Comparison of ENCODE assay signal across 10 cellular contexts in genomic region chr6:117484052-117484646, GRCh38. TPM values are rescaled to one million over a fixed set of nuclear protein-coding genes. Genes with fewer than 3 reads are reported as not detected.
DNase-seq lines count a peak whose midpoint lies in the region; ATAC-seq lines count a peak whose summit lies in the region.
"Had no signal": no experiment of that assay in that cellular context is flagged by ENCODE, and none has a peak within 500 bp of the region (broad histone marks: within the 10 kb centered on the region; RNA-seq: fewer than 3 reads in every experiment).

No MANE protein-coding gene starts in this region.

- peak overlapping the region in 1 of 3 donors; percentile 55 for H3K27ac Mint-ChIP-seq in CD4-positive, CD25-positive, alpha-beta regulatory T cell

- H2AFZ ChIP-seq in neuron (ENCODE audit: low read depth, low read length) = peak overlapping the region; percentile 99

- peaks cover 0 to 1% (median 0%) of the 10 kb centered on the region in 7 donors for H3K9me3 Mint-ChIP-seq in CD4-positive, CD25-positive, alpha-beta regulatory T cell

- no peak overlapping the region for H3K27ac ChIP-seq in CD4-positive, CD25-positive, alpha-beta regulatory T cell (ENCODE audit: insufficient read depth, low read length, poor library complexity, severe bottlenecking)
- H3K27ac ChIP-seq in effector memory CD4-positive, alpha-beta T cell (ENCODE audit: insufficient read depth, low read length, poor library complexity, severe bottlenecking) = no peak overlapping the region

- no peaks in the 10 kb centered on the region for H3K36me3 ChIP-seq in CD4-positive, CD25-positive, alpha-beta regulatory T cell (ENCODE audit: control insufficient read depth, insufficient read depth, low read length)
- no peaks in the 10 kb centered on the region for H3K36me3 ChIP-seq in effector memory CD4-positive, alpha-beta T cell (ENCODE audit: control insufficient read depth, insufficient read depth, low read length)
- no peaks in the 10 kb centered on the region for H3K36me3 ChIP-seq in neuron (ENCODE audit: insufficient read depth, low read length)

- no peak for DNase-seq in CD4-positive, CD25-positive, alpha-beta regulatory T cell
- DNase-seq in OCI-M1 (lab: John Stamatoyannopoulos, UW) (peak; percentile 41), AG08396 (ENCODE audit: low spot score) (no peak), NCI-H128 (lab: John Stamatoyannopoulos, UW; ENCODE audit: unreplicated experiment) (no peak), GDM1 (lab: John Stamatoyannopoulos, UW) (no peak)
- DNase-seq in effector memory CD4-positive, alpha-beta T cell = no peak
- DNase-seq: amniotic stem cell had no signal

- H3K4me3 ChIP-seq in CD4-positive, CD25-positive, alpha-beta regulatory T cell (ENCODE audit: low read depth, low read length) = no peak overlapping the region
- H3K4me3 ChIP-seq in effector memory CD4-positive, alpha-beta T cell (ENCODE audit: insufficient read depth, low read depth, low read length, poor library complexity, severe bottlenecking) = peak overlapping the region; percentile 65
- peak overlapping the region; percentile 92 for H3K4me3 ChIP-seq in neuron (ENCODE audit: low read length)

- no peaks in the 10 kb centered on the region for H3K9me3 ChIP-seq in CD4-positive, CD25-positive, alpha-beta regulatory T cell (ENCODE audit: control insufficient read depth in 2 of 2, low read length in 2 of 2)
- no peaks in the 10 kb centered on the region for H3K9me3 ChIP-seq in effector memory CD4-positive, alpha-beta T cell (ENCODE audit: control insufficient read depth, low read length)
- H3K9me3 ChIP-seq in neuron (ENCODE audit: low read length) = peaks cover 6% of the 10 kb centered on the region

- no peak for ATAC-seq in CD4-positive, CD25-positive, alpha-beta regulatory T cell (ENCODE audit: low read depth in 2 of 2)
- no peak for ATAC-seq in GM19351 (IDR thresholded peaks at IDR 0.05; ENCODE audit: unreplicated experiment)

- peak overlapping the region in 3 of 4 donors; percentile 87 to 95 (median 88) for H3K4me3 Mint-ChIP-seq in CD4-positive, CD25-positive, alpha-beta regulatory T cell

- peaks cover 35% of the 10 kb centered on the region for H3K27me3 ChIP-seq in CD4-positive, CD25-positive, alpha-beta regulatory T cell (ENCODE audit: control insufficient read depth, insufficient read depth, low read length)
- peaks cover 4% of the 10 kb centered on the region for H3K27me3 ChIP-seq in effector memory CD4-positive, alpha-beta T cell (replicated peaks; ENCODE audit: control insufficient read depth, insufficient read depth, low read length, poor library complexity, severe bottlenecking)
- peaks cover 12% of the 10 kb centered on the region for H3K27me3 ChIP-seq in neuron (ENCODE audit: insufficient read depth, low read length)

- no peaks in the 10 kb centered on the region for H3K36me3 Mint-ChIP-seq in CD4-positive, CD25-positive, alpha-beta regulatory T cell

- H3K4me1 ChIP-seq in CD4-positive, CD25-positive, alpha-beta regulatory T cell (ENCODE audit: control insufficient read depth, insufficient read depth, low read length, poor library complexity, severe bottlenecking) = peaks cover 24% of the 10 kb centered on the region
- peaks cover 9% of the 10 kb centered on the region for H3K4me1 ChIP-seq in effector memory CD4-positive, alpha-beta T cell (ENCODE audit: control insufficient read depth, insufficient read depth, low read length, poor library complexity, severe bottlenecking)
- H3K4me1 ChIP-seq in neuron (ENCODE audit: insufficient read depth, low read length) = no peaks in the 10 kb centered on the region

- peaks cover 0 to 20% (median 10%) of the 10 kb centered on the region in 4 donors for H3K4me1 Mint-ChIP-seq in CD4-positive, CD25-positive, alpha-beta regulatory T cell

- peaks cover 60% of the 10 kb centered on the region for H3K27me3 Mint-ChIP-seq in CD4-positive, CD25-positive, alpha-beta regulatory T cell

RNA-seq across cellular contexts. Expression of gene DCBLD1, which starts 1.7 kb away (rescaled TPM):
- total RNA-seq in CD4-positive, CD25-positive, alpha-beta regulatory T cell = 1.3 TPM
- 1 to 10 TPM; 2.9 to 5.5 (median 3.4) TPM for polyA plus RNA-seq in CD4-positive, CD25-positive, alpha-beta regulatory T cell

RNA-seq across cellular contexts. Expression of gene ROS1, which starts 58.4 kb away (rescaled TPM):
- total RNA-seq in CD4-positive, CD25-positive, alpha-beta regulatory T cell = not detected
- polyA plus RNA-seq in CD4-positive, CD25-positive, alpha-beta regulatory T cell = not detected
- total RNA-seq: pulmonary artery endothelial cell had no signal
